Comparison of ENCODE assay signal across 22 cellular contexts in genomic region chr5:82694886-82695285, GRCh38.
DNase-seq lines count a peak whose midpoint lies in the region; FAIRE-seq and TF ChIP-seq lines count a peak whose summit lies in the region.
"Had no signal": no experiment of that assay in that cellular context is flagged by ENCODE, and none has a peak within 500 bp of the region (broad histone marks: within the 10 kb centered on the region; RNA-seq: fewer than 3 reads in every experiment).

No MANE protein-coding gene starts in this region.

- WGBS in H1 (ENCODE audit: extremely low coverage in 1 of 2, insufficient coverage in 1 of 2, insufficient read length in 1 of 2, insufficient replicate concordance in 2 of 2, low coverage in 1 of 2, low lambda C conversion rate in 2 of 2, missing lambda C conversion rate in 1 of 2), 2 experiments, result 91% methylated on average over 2 of the region's 2 CpGs; no CpG with 5 or more reads in 1 of the 2 experiments
- WGBS in adrenal gland, 4 donors, result 91 to 100% (median 95%) methylated on average over 1 to 2 of the region's 2 CpGs

- no peak overlapping the region for H2BK12ac ChIP-seq in H1 (ENCODE audit: low read depth, low read length)

- H4K8ac ChIP-seq in H1 (ENCODE audit: extremely low read depth, insufficient read depth, low read length), result no peak overlapping the region

- H3K9ac ChIP-seq in H1 (replicated peaks in 1 of 4; ENCODE audit: extremely low read depth in 1 of 4, low read depth in 3 of 4, low read length in 3 of 4), result no peak overlapping the region
- H3K9ac ChIP-seq: KMS-11 had no signal

- H4K20me1 ChIP-seq in H1 (replicated peaks in 1 of 2; ENCODE audit: control insufficient read depth in 1 of 2, insufficient read depth in 2 of 2, low read length in 2 of 2) (no peaks in the 10 kb centered on the region), osteoblast (ENCODE audit: insufficient read depth, low read length) (no peaks in the 10 kb centered on the region)

- no peak overlapping the region for H3K23ac ChIP-seq in H1 (ENCODE audit: insufficient read length)

- no peak overlapping the region for H3K4ac ChIP-seq in H1 (replicated peaks; ENCODE audit: insufficient read length, low read depth, low read length)

- no peaks in the 10 kb centered on the region for H3K9me3 ChIP-seq in H1 (ENCODE audit: insufficient read depth in 2 of 2, low read depth in 1 of 2, low read length in 1 of 2)
- H3K9me3 ChIP-seq in osteoblast (ENCODE audit: low read depth, low read length), result no peaks in the 10 kb centered on the region
- H3K9me3 ChIP-seq in adrenal gland (replicated peaks in 1 of 3), result no peaks in the 10 kb centered on the region

- no peak overlapping the region for H4K5ac ChIP-seq in H1 (ENCODE audit: insufficient read length, low read depth, low read length)

- POLR2A ChIA-PET in H1 (lab: Charles Lee; ENCODE audit: partially characterized antibody), result no interaction called here

- no peak for FAIRE-seq in H1 (lab: Jason Lieb, UNC)
- FAIRE-seq: GM12878, GM19239 had no signal

- H2BK120ac ChIP-seq in H1 (replicated peaks; ENCODE audit: low read depth, low read length), result no peak overlapping the region

- DNase-seq in NCI-H345 (lab: John Stamatoyannopoulos, UW) (peak; percentile 33), NCI-H345 treated with DMSO at 0.1 percent for 48 hours (lab: John Stamatoyannopoulos, UW; ENCODE audit: unreplicated experiment) (no peak), NCI-H524 treated with DMSO at 0.1 percent for 48 hours (lab: John Stamatoyannopoulos, UW) (peak; percentile 5), H1 (ENCODE audit: low read depth in 1 of 2, low spot score in 2 of 2) (no peak), renal cortical epithelial cell (ENCODE audit: low read depth) (peak; percentile 14), osteoblast (ENCODE audit: insufficient read length, low spot score, missing footprints) (no peak), NCI-H128 (lab: John Stamatoyannopoulos, UW; ENCODE audit: unreplicated experiment) (no peak), adrenal gland (no peak)
- DNase-seq: CD4-positive, alpha-beta memory T cell; EL; GOT3; MV-4-11; NCI-H1436; NCI-H2029 treated with DMSO at 0.1 percent for 48 hours; NCI-H2171; NCI-H446 treated with DMSO at 0.1 percent for 48 hours; NCI-H82; PC-9 had no signal

- H3K56ac ChIP-seq in H1 (replicated peaks; ENCODE audit: insufficient read length, low read depth, low read length), result no peak overlapping the region

- no peaks in the 10 kb centered on the region for H3K36me3 ChIP-seq in H1 (ENCODE audit: control insufficient read depth in 2 of 4, insufficient read depth in 4 of 4, low read length in 3 of 4)
- no peaks in the 10 kb centered on the region for H3K36me3 ChIP-seq in osteoblast (ENCODE audit: insufficient read depth, low read length)
- no peaks in the 10 kb centered on the region for H3K36me3 ChIP-seq in adrenal gland (replicated peaks in 1 of 2)

- TF ChIP-seq RAD21 in H1 (IDR thresholded peaks at IDR 0.05 in 1 of 2, conservative IDR thresholded peaks at IDR 0.05 in 1 of 2; ENCODE audit: low read depth in 2 of 2, low read length in 2 of 2), result 0 out of 4 replicates have a peak, but pooled peaks of 1 of the 2 experiments have one; percentile 16

- H3K27ac ChIP-seq in H1 (ENCODE audit: low read depth, low read length) (no peak overlapping the region), osteoblast (ENCODE audit: low read depth, low read length) (no peak overlapping the region), adrenal gland (no peak overlapping the region)
- H3K27ac ChIP-seq: KMS-11, PC-9, RWPE1 had no signal

- H3K23me2 ChIP-seq in H1 (ENCODE audit: low read depth, low read length), result no peaks in the 10 kb centered on the region

- intact Hi-C loops in adrenal gland (cut with DNase I), result no loop called here

- H3K4me1 ChIP-seq in H1 (replicated peaks in 1 of 4; ENCODE audit: control insufficient read depth in 3 of 4, insufficient read depth in 4 of 4, low read length in 3 of 4) (peaks cover 0 to 7% (median 1%) of the 10 kb centered on the region in 4 experiments; a peak in 3 of 7 replicates), osteoblast (ENCODE audit: insufficient read depth, low read length) (no peaks in the 10 kb centered on the region), adrenal gland (replicated peaks in 1 of 2) (peaks cover 0 to 3% of the 10 kb centered on the region in 2 donors)

- H3K4me3 ChIP-seq in H1 (ENCODE audit: extremely low read depth in 1 of 4, insufficient read depth in 2 of 4, low read depth in 3 of 4, low read length in 4 of 4) (no peak overlapping the region), osteoblast (ENCODE audit: insufficient read depth, low read length) (no peak overlapping the region), adrenal gland (no peak overlapping the region)
- H3K4me3 ChIP-seq: GM12878, PC-9 had no signal

- H2AFZ ChIP-seq in H1 (ENCODE audit: low read length), result 0 out of 2 replicates have a peak overlapping the region, but pooled peaks have one; percentile 18
- no peak overlapping the region for H2AFZ ChIP-seq in osteoblast (ENCODE audit: low read length)
- H2AFZ ChIP-seq: PC-9 had no signal

- H2BK5ac ChIP-seq in H1 (ENCODE audit: low read depth, low read length), result no peak overlapping the region

- no peak overlapping the region for H4K91ac ChIP-seq in H1 (replicated peaks; ENCODE audit: insufficient read length, low read length)

- no peak overlapping the region for H3K4me2 ChIP-seq in H1 (ENCODE audit: insufficient read depth in 1 of 2, low read depth in 2 of 2, low read length in 2 of 2)
- no peak overlapping the region for H3K4me2 ChIP-seq in osteoblast (ENCODE audit: insufficient read depth, low read length)
- H3K4me2 ChIP-seq: KMS-11, PC-9 had no signal

- TF ChIP-seq CTCF in H1 (IDR thresholded peaks at IDR 0.05; ENCODE audit: control extremely low read depth in 1 of 3, insufficient read depth in 1 of 3, low read depth in 1 of 3, low read length in 3 of 3) (no peak), osteoblast (IDR thresholded peaks at IDR 0.05; ENCODE audit: extremely low read depth, low read depth, low read length) (no peak), adrenal gland (IDR thresholded peaks at IDR 0.05) (no peak)

- H3K14ac ChIP-seq in H1 (ENCODE audit: insufficient read length), result no peak overlapping the region

- H3K79me1 ChIP-seq in H1 (ENCODE audit: low read depth, low read length), result no peaks in the 10 kb centered on the region

- TF ChIP-seq EP300 in H1 (IDR thresholded peaks at IDR 0.05; ENCODE audit: borderline replicate concordance in 1 of 2, low read depth in 2 of 2, low read length in 2 of 2), result no peak

- H3K79me2 ChIP-seq in H1 (ENCODE audit: control insufficient read depth in 1 of 2, insufficient read depth in 2 of 2, low read length in 2 of 2) (no peaks in the 10 kb centered on the region), osteoblast (ENCODE audit: insufficient read depth, low read length) (no peaks in the 10 kb centered on the region)

- no peak overlapping the region for H2BK15ac ChIP-seq in H1 (ENCODE audit: low read length)

- H3K27me3 ChIP-seq in H1 (replicated peaks in 1 of 4; ENCODE audit: control insufficient read depth in 3 of 4, extremely low read depth in 1 of 4, insufficient read depth in 3 of 4, low read length in 3 of 4) (no peaks in the 10 kb centered on the region), osteoblast (ENCODE audit: insufficient read depth, low read length) (no peaks in the 10 kb centered on the region), adrenal gland (no peaks in the 10 kb centered on the region)

- H3K18ac ChIP-seq in H1 (ENCODE audit: extremely low read depth, low read length), result no peak overlapping the region

- H2BK20ac ChIP-seq in H1 (ENCODE audit: low read length), result no peak overlapping the region

- CTCF ChIA-PET in H1 (lab: Charles Lee; ENCODE audit: partially characterized antibody), result no interaction called here

- H2AK5ac ChIP-seq in H1 (ENCODE audit: low read depth, low read length), result no peak overlapping the region

- TF ChIP-seq POLR2A in H1 (IDR thresholded peaks at IDR 0.05; ENCODE audit: control extremely low read depth in 1 of 2, low read depth in 2 of 2, low read length in 2 of 2), result no peak
- no peak for TF ChIP-seq POLR2A in adrenal gland (IDR thresholded peaks at IDR 0.05)

TF ChIP-seq in H1, 55 proteins besides CTCF, POLR2A, EP300 and RAD21:
- TF ChIP-seq SP2 (IDR thresholded peaks at IDR 0.05; ENCODE audit: low read length) (no peak), ASH2L (IDR thresholded peaks at IDR 0.05; ENCODE audit: low read length) (no peak), SP1 (IDR thresholded peaks at IDR 0.05; ENCODE audit: low read depth, low read length) (no peak), SP4 (IDR thresholded peaks at IDR 0.05; ENCODE audit: low read length) (no peak), TAF1 (IDR thresholded peaks at IDR 0.05; ENCODE audit: low read depth, low read length) (no peak)

Comparison
In these comparisons a context has a peak if more than half of its experiments do, and no peak if none do; other contexts are left out.
1. DNase-seq: peak in NCI-H345 (single experiment), NCI-H524 treated with DMSO at 0.1 percent for 48 hours (single experiment) and renal cortical epithelial cell (single experiment); none in NCI-H345 treated with DMSO at 0.1 percent for 48 hours (single experiment), H1 (0 of 2), osteoblast (single experiment), NCI-H128 (single experiment) and adrenal gland (0 of 7).